ENCODE assay signal across 27 cellular contexts in genomic region chr22:49214976-49215375, GRCh38.
DNase-seq lines count a peak whose midpoint lies in the region; ATAC-seq, FAIRE-seq and TF ChIP-seq lines count a peak whose summit lies in the region.
"Had no signal": no experiment of that assay in that cellular context is flagged by ENCODE, and none has a peak within 500 bp of the region (broad histone marks: within the 10 kb centered on the region; RNA-seq: fewer than 3 reads in every experiment).

No MANE protein-coding gene starts in this region.

- H3K27ac Mint-ChIP-seq in CD14-positive monocyte = no peak overlapping the region
- H3K27ac Mint-ChIP-seq: activated CD4-positive, alpha-beta T cell treated with anti-CD3 and anti-CD28 coated beads, Interleukin-2, amount 10 ng/mL, durations not matched to agents 24 days and 14 days; brain; IgD-negative memory B cell; immature natural killer cell; mesothelial cell of epicardium had no signal

- no peak overlapping the region for H3K4me3 ChIP-seq in Peyer's patch
- H3K4me3 ChIP-seq in kidney (ENCODE audit: low read length in 2 of 2) = no peak overlapping the region
- no peak overlapping the region for H3K4me3 ChIP-seq in stomach
- H3K4me3 ChIP-seq: left lung, vagina had no signal

- H3K36me3 ChIP-seq in Peyer's patch (no peaks in the 10 kb centered on the region), kidney (ENCODE audit: control insufficient read depth in 1 of 2, insufficient read depth in 2 of 2, low read length in 2 of 2) (no peaks in the 10 kb centered on the region), stomach (no peaks in the 10 kb centered on the region)
- H3K36me3 ChIP-seq: BE2C, left lung, vagina had no signal

- 87 to 96% (median 93%) methylated on average over 16 of the region's 16 CpGs for WGBS in stomach, 5 donors

- TF ChIP-seq CTCF in CD14-positive monocyte (IDR thresholded peaks at IDR 0.05) (no peak), Peyer's patch (IDR thresholded peaks at IDR 0.05) (no peak), kidney (IDR thresholded peaks at IDR 0.05; ENCODE audit: borderline replicate concordance, extremely low read depth, insufficient read depth) (no peak), stomach (IDR thresholded peaks at IDR 0.05) (no peak)

- H3K4me1 Mint-ChIP-seq in CD14-positive monocyte = no peaks in the 10 kb centered on the region
- H3K4me1 Mint-ChIP-seq: activated CD4-positive, alpha-beta T cell treated with anti-CD3 and anti-CD28 coated beads, Interleukin-2, amount 10 ng/mL, durations not matched to agents 24 days and 14 days; CD8-positive, alpha-beta memory T cell; IgD-negative memory B cell; immature natural killer cell; mesothelial cell of epicardium had no signal

- no peak overlapping the region for H3K4me3 Mint-ChIP-seq in CD14-positive monocyte
- H3K4me3 Mint-ChIP-seq: activated CD4-positive, alpha-beta T cell treated with anti-CD3 and anti-CD28 coated beads, Interleukin-2, amount 10 ng/mL, durations not matched to agents 24 days and 14 days; brain; CD8-positive, alpha-beta memory T cell; immature natural killer cell; mesothelial cell of epicardium had no signal

- H3K4me1 ChIP-seq in Peyer's patch = no peaks in the 10 kb centered on the region
- no peaks in the 10 kb centered on the region for H3K4me1 ChIP-seq in kidney (ENCODE audit: control insufficient read depth in 1 of 2, insufficient read depth in 1 of 2, low read depth in 1 of 2, low read length in 2 of 2)
- no peaks in the 10 kb centered on the region for H3K4me1 ChIP-seq in stomach
- H3K4me1 ChIP-seq: BE2C, left lung, vagina had no signal

- no peak for TF ChIP-seq EP300 in stomach (IDR thresholded peaks at IDR 0.05)

- TF ChIP-seq POLR2A in Peyer's patch (IDR thresholded peaks at IDR 0.05) = no peak
- TF ChIP-seq POLR2A in stomach (IDR thresholded peaks at IDR 0.05) = no peak

- H3K9me3 ChIP-seq in Peyer's patch (peaks cover 0 to 4% (median 0%) of the 10 kb centered on the region in 4 donors), kidney (ENCODE audit: control insufficient read depth in 1 of 2, low read length in 2 of 2) (peaks cover 0 to 9% of the 10 kb centered on the region in 2 donors), stomach (peaks cover 0 to 38% (median 21%) of the 10 kb centered on the region in 4 donors)
- H3K9me3 ChIP-seq: vagina had no signal

- H3K27ac ChIP-seq in Peyer's patch (no peak overlapping the region), kidney (ENCODE audit: low read depth in 2 of 2, low read length in 2 of 2) (no peak overlapping the region), stomach (no peak overlapping the region)
- H3K27ac ChIP-seq: left lung, vagina, VCaP had no signal

- DNase-seq in CD14-positive monocyte (ENCODE audit: low spot score) (peak; percentile 22), Peyer's patch (peak in 2 of 3 donors; percentile 9 to 21), kidney (peak; percentile 53), stomach (peak; percentile 11), dedifferentiated amniotic fluid mesenchymal stem cell (ENCODE audit: extremely low spot score) (no peak), SKM-1 treated with dmso at 0.1 percent for 144 hours (lab: John Stamatoyannopoulos, UW; ENCODE audit: unreplicated experiment) (no peak)
- DNase-seq: activated CD4-positive, alpha-beta T cell treated with anti-CD3 and anti-CD28 coated beads, Interleukin-2, amount 10 ng/mL, durations not matched to agents 24 days and 14 days; activated naive CD4-positive, alpha-beta T cell treated with anti-CD3 and anti-CD28 coated beads, Interleukin-2, amount 50 U/mL, for 16 hours; amniotic stem cell; BE2C; CD8-positive, alpha-beta memory T cell; cerebellar nuclear complex; immature natural killer cell; NCI-H2107; NCI-H446; NCI-H748 treated with DMSO at 0.1 percent for 48 hours; SIG-M5; stimulated activated CD4-positive, alpha-beta T cell treated with anti-CD3 and anti-CD28 coated beads, Interleukin-4, amount 100 ng/mL, for 4 hours; T-helper 9 cell had no signal

- peaks cover 16 to 25% (median 20%) of the 10 kb centered on the region in 7 donors for H3K9me3 Mint-ChIP-seq in CD14-positive monocyte

- no peak for FAIRE-seq in kidney (lab: Jason Lieb, UNC)
- FAIRE-seq: RCC 7860 had no signal

- intact Hi-C loops in CD14-positive monocyte (cut with micrococcal nuclease) = no loop called here
- intact Hi-C loops in kidney (cut with DNase I) = no loop called here
- intact Hi-C loops in stomach (cut with DNase I; ENCODE audit: low total_unique reads) = no loop called here

- no peak overlapping the region for H3K9ac ChIP-seq in kidney (ENCODE audit: low read length in 2 of 2)

- H3K27me3 Mint-ChIP-seq in CD14-positive monocyte (ENCODE audit: low read depth in 3 of 3) = peaks cover 0 to 3% (median 1%) of the 10 kb centered on the region in 3 donors
- H3K27me3 Mint-ChIP-seq: activated CD4-positive, alpha-beta T cell treated with anti-CD3 and anti-CD28 coated beads, Interleukin-2, amount 10 ng/mL, durations not matched to agents 24 days and 14 days had no signal

- ATAC-seq in HG03159 (IDR thresholded peaks at IDR 0.05; ENCODE audit: unreplicated experiment) = no peak
- ATAC-seq: left lung had no signal

- no peaks in the 10 kb centered on the region for H3K36me3 Mint-ChIP-seq in CD14-positive monocyte
- H3K36me3 Mint-ChIP-seq: brain; CD8-positive, alpha-beta memory T cell; mesothelial cell of epicardium had no signal

- no peaks in the 10 kb centered on the region for H3K27me3 ChIP-seq in Peyer's patch
- peaks cover 0 to 32% (median 0%) of the 10 kb centered on the region in 3 donors for H3K27me3 ChIP-seq in stomach
- H3K27me3 ChIP-seq: BE2C, vagina had no signal

Comparison
In these comparisons a context has a peak if more than half of its experiments do, and no peak if none do; other contexts are left out.
1. DNase-seq: peak in CD14-positive monocyte (single experiment), Peyer's patch (2 of 3), kidney (single experiment) and stomach (single experiment); none in dedifferentiated amniotic fluid mesenchymal stem cell (single experiment) and SKM-1 treated with dmso at 0.1 percent for 144 hours (single experiment).